ENCODE assay signal across 1 cellular context in genomic region chr9:81535542-81536241, GRCh38.
TF ChIP-seq lines count a peak whose summit lies in the region.

No MANE protein-coding gene starts in this region.

TF ChIP-seq in liver, 16 proteins besides CTCF, POLR2A, EP300 and RAD21 (continued from another document):
- TF ChIP-seq MAX (IDR thresholded peaks at IDR 0.05) (peak; percentile 93), HNF4A (conservative IDR thresholded peaks at IDR 0.05) (peak; percentile 69 to 86)
